In genomic region chr6:21997414-21998037, GRCh38 we compare ENCODE assay signal across 17 cellular contexts.
A peak's percentile ranks its signal among the peaks of the same experiment; 100 is the strongest.
DNase-seq lines count a peak whose midpoint lies in the region; ATAC-seq and TF ChIP-seq lines count a peak whose summit lies in the region.
"Had no signal": no experiment of that assay in that cellular context is flagged by ENCODE, and none has a peak within 500 bp of the region (broad histone marks: within the 10 kb centered on the region; RNA-seq: fewer than 3 reads in every experiment).

No MANE protein-coding gene starts in this region.

- no TSS peak for BruUV-seq in MCF 10A (replicated peaks; lab: Mats Ljungman, UMichigan)

- H4K20me1 ChIP-seq in hepatocyte (ENCODE audit: insufficient read depth, poor library complexity, severe bottlenecking): no peaks in the 10 kb centered on the region

- H3K27ac ChIP-seq in breast epithelium (peak overlapping the region; percentile 14 to 54), hepatocyte (peak overlapping the region; percentile 22), thymus (ENCODE audit: low read depth) (peak overlapping the region; percentile 64), lower lobe of right lung (no peak overlapping the region)
- H3K27ac ChIP-seq: A549 had no signal

- POLR2A ChIA-PET in MCF 10A (lab: Yijun Ruan, JAX): no interaction called here

- H3K9me3 Mint-ChIP-seq in MCF 10A (ENCODE audit: unreplicated experiment): no peaks in the 10 kb centered on the region
- H3K9me3 Mint-ChIP-seq: activated naive CD4-positive, alpha-beta T cell treated with anti-CD3 and anti-CD28 coated beads, Interleukin-2, amount 10 ng/mL, durations not matched to agents 7 days and 5 days had no signal

- H3K36me3 ChIP-seq in breast epithelium (no peaks in the 10 kb centered on the region), hepatocyte (replicated peaks; ENCODE audit: insufficient read depth, low read depth) (no peaks in the 10 kb centered on the region), thymus (ENCODE audit: control insufficient read depth, insufficient read depth) (no peaks in the 10 kb centered on the region), lower lobe of right lung (no peaks in the 10 kb centered on the region)
- H3K36me3 ChIP-seq: heart left ventricle had no signal

- no peak overlapping the region for H2AFZ ChIP-seq in hepatocyte

- H3K27me3 Mint-ChIP-seq in MCF 10A (ENCODE audit: insufficient read depth, unreplicated experiment): no peaks in the 10 kb centered on the region
- H3K27me3 Mint-ChIP-seq: activated naive CD4-positive, alpha-beta T cell treated with anti-CD3 and anti-CD28 coated beads, Interleukin-2, amount 10 ng/mL, durations not matched to agents 7 days and 5 days had no signal

- no peaks in the 10 kb centered on the region for H3K27me3 ChIP-seq in breast epithelium
- H3K27me3 ChIP-seq in hepatocyte: no peaks in the 10 kb centered on the region
- no peaks in the 10 kb centered on the region for H3K27me3 ChIP-seq in thymus (ENCODE audit: control insufficient read depth, insufficient read depth)
- H3K27me3 ChIP-seq in lower lobe of right lung (ENCODE audit: low read depth): no peaks in the 10 kb centered on the region
- H3K27me3 ChIP-seq: heart left ventricle had no signal

- intact Hi-C loops in breast epithelium (cut with DNase I; ENCODE audit: low total_unique reads) (no loop called here), MCF 10A (cut with micrococcal nuclease) (no loop called here), lower lobe of right lung (cut with DNase I) (no loop called here)

- WGBS in hepatocyte (ENCODE audit: low lambda C conversion rate, missing lambda C conversion rate): 34% methylated on average over 3 of the region's 3 CpGs
- 2% methylated on average over 3 of the region's 3 CpGs for WGBS in thymus

- H3K4me3 ChIP-seq in breast epithelium (no peak overlapping the region), hepatocyte (no peak overlapping the region), thymus (ENCODE audit: low read length) (no peak overlapping the region), lower lobe of right lung (no peak overlapping the region)
- H3K4me3 ChIP-seq: A549, heart left ventricle had no signal

- no peaks in the 10 kb centered on the region for H3K4me1 ChIP-seq in breast epithelium
- peaks cover 34% of the 10 kb centered on the region for H3K4me1 ChIP-seq in hepatocyte (ENCODE audit: insufficient read depth)
- peaks cover 42% of the 10 kb centered on the region for H3K4me1 ChIP-seq in thymus (ENCODE audit: control insufficient read depth, insufficient read depth, low read length)
- H3K4me1 ChIP-seq in lower lobe of right lung: peaks cover 17% of the 10 kb centered on the region
- H3K4me1 ChIP-seq: Caco-2 had no signal

- CTCF ChIA-PET in MCF 10A (lab: Yijun Ruan, JAX): interaction anchor here (0.6 to 0.7 kb wide), 2 partner anchors 18 to 83 kb away, joined by 3 read pairs; no protein-coding TSS in a partner anchor

- ATAC-seq in lower lobe of right lung: no peak
- ATAC-seq in HG03095 (IDR thresholded peaks at IDR 0.05; ENCODE audit: unreplicated experiment): no peak
- ATAC-seq: A549 had no signal

- no peaks in the 10 kb centered on the region for H3K9me2 ChIP-seq in hepatocyte (replicated peaks; ENCODE audit: insufficient read depth)

- H3K79me2 ChIP-seq in hepatocyte: no peaks in the 10 kb centered on the region

- no peak for TF ChIP-seq POLR2A in breast epithelium (IDR thresholded peaks at IDR 0.05)

- DNase-seq in breast epithelium (ENCODE audit: low spot score in 2 of 2): no peak
- no peak for DNase-seq in MCF 10A (ENCODE audit: unreplicated experiment)
- peak; percentile 93 for DNase-seq in SK-N-DZ (ENCODE audit: low spot score)
- DNase-seq in hepatocyte (ENCODE audit: low spot score): no peak
- no peak for DNase-seq in GF-D8 (lab: John Stamatoyannopoulos, UW)
- no peak for DNase-seq in lower lobe of right lung
- DNase-seq: activated naive CD4-positive, alpha-beta T cell treated with anti-CD3 and anti-CD28 coated beads, Interleukin-2, amount 10 ng/mL, durations not matched to agents 7 days and 5 days; Caco-2; caudate nucleus; H7; heart left ventricle; Kasumi-1; NCI-H2081; small intestine had no signal

- H3K9me3 ChIP-seq in breast epithelium (no peaks in the 10 kb centered on the region), hepatocyte (ENCODE audit: low read depth) (no peaks in the 10 kb centered on the region), thymus (ENCODE audit: control insufficient read depth) (no peaks in the 10 kb centered on the region), lower lobe of right lung (no peaks in the 10 kb centered on the region)
- H3K9me3 ChIP-seq: A549, Caco-2, heart left ventricle had no signal

- no peak overlapping the region for H3K4me3 Mint-ChIP-seq in MCF 10A (ENCODE audit: unreplicated experiment)
- H3K4me3 Mint-ChIP-seq: activated naive CD4-positive, alpha-beta T cell treated with anti-CD3 and anti-CD28 coated beads, Interleukin-2, amount 10 ng/mL, durations not matched to agents 7 days and 5 days had no signal

- no peak overlapping the region for H3K4me2 ChIP-seq in hepatocyte
- H3K4me2 ChIP-seq: A549 had no signal

- no peak for TF ChIP-seq CTCF in breast epithelium (IDR thresholded peaks at IDR 0.05)
- no peak for TF ChIP-seq CTCF in MCF 10A (IDR thresholded peaks at IDR 0.05; ENCODE audit: unreplicated experiment)
- TF ChIP-seq CTCF in hepatocyte (IDR thresholded peaks at IDR 0.05; ENCODE audit: poor library complexity): no peak
- no peak for TF ChIP-seq CTCF in lower lobe of right lung (IDR thresholded peaks at IDR 0.05)

- no peak overlapping the region for H3K27ac Mint-ChIP-seq in MCF 10A (ENCODE audit: low read depth, unreplicated experiment)
- H3K27ac Mint-ChIP-seq: activated naive CD4-positive, alpha-beta T cell treated with anti-CD3 and anti-CD28 coated beads, Interleukin-2, amount 10 ng/mL, durations not matched to agents 7 days and 5 days had no signal

- H3K4me1 Mint-ChIP-seq in MCF 10A (ENCODE audit: insufficient read depth, unreplicated experiment): no peaks in the 10 kb centered on the region
- H3K4me1 Mint-ChIP-seq: activated naive CD4-positive, alpha-beta T cell treated with anti-CD3 and anti-CD28 coated beads, Interleukin-2, amount 10 ng/mL, durations not matched to agents 7 days and 5 days had no signal

- no peaks in the 10 kb centered on the region for H3K36me3 Mint-ChIP-seq in MCF 10A (ENCODE audit: insufficient read depth, unreplicated experiment)
- H3K36me3 Mint-ChIP-seq: activated naive CD4-positive, alpha-beta T cell treated with anti-CD3 and anti-CD28 coated beads, Interleukin-2, amount 10 ng/mL, durations not matched to agents 7 days and 5 days had no signal
